ENCODE assay signal across 22 cellular contexts in the genomic region with DNA sequence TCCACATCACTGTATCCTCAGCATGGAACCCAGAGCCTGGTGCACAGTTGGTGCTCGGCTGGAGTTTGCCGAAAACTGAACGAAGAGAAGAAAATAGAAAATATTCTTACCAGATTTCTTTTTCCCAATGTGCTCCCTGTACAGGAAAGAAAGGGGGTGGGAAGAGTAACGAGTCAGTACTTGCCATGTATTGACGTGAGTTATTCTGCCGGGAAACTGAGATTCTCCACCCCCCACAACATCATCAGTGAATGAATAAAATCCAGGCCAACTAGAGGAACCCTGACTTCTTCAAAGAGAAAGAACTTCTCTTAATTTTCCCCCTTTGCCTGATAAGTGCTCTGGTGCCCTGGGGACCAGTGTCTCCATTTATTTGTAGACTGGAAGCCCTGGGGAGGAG.
"Had no signal": no experiment of that assay in that cellular context is flagged by ENCODE, and none has a peak within 500 bp of the region (broad histone marks: within the 10 kb centered on the region; RNA-seq: fewer than 3 reads in every experiment).

No MANE protein-coding gene starts in this region.

- DNase-seq: KBM-7, MG63, NCI-H1092, NCI-H1105 treated with DMSO at 0.1 percent for 48 hours, NCI-H1417 treated with DMSO at 0.1 percent for 48 hours, NCI-H146, NCI-H187, NCI-H2029, NCI-H2081 treated with DMSO at 0.1 percent for 48 hours, NCI-H2171, NCI-H226, NCI-H446, NCI-H510A, NCI-H524 treated with DMSO at 0.1 percent for 48 hours, NCI-H69, NCI-H774, RPMI8226, SHP77 treated with DMSO at 0.1 percent for 48 hours had no signal

- H3K4me1 ChIP-seq: SJSA1 had no signal

- H3K27me3 ChIP-seq: MG63, SJSA1 had no signal

- ATAC-seq: Right ventricle myocardium inferior had no signal

- H3K27ac ChIP-seq: HL-60, SJSA1, SK-N-MC had no signal

- H3K4me3 ChIP-seq: MG63, SJSA1, SK-N-MC had no signal
